1 cellular context compared by ENCODE assay signal in genomic region chr1:156992215-156992614, GRCh38.
TF ChIP-seq lines count a peak whose summit lies in the region.

No MANE protein-coding gene starts in this region.

TF ChIP-seq in K562, 482 proteins besides CTCF, POLR2A, EP300 and RAD21 (continued from another document):
- TF ChIP-seq CUX1 (CRISPR knock-in tag; IDR thresholded peaks at IDR 0.05) (no peak), NR2C1 (IDR thresholded peaks at IDR 0.05) (peak; percentile 54), NR2C1 (tag; IDR thresholded peaks at IDR 0.05) (no peak), ERF (CRISPR knock-in tag; IDR thresholded peaks at IDR 0.05) (no peak), CTCFL (IDR thresholded peaks at IDR 0.05; ENCODE audit: borderline replicate concordance, insufficient read depth, low read depth, low read length, poor library complexity, severe bottlenecking) (no peak), HMGN3 (IDR thresholded peaks at IDR 0.05; ENCODE audit: borderline replicate concordance, extremely low read depth, insufficient read length, low read depth, low read length) (no peak), SOX6 (IDR thresholded peaks at IDR 0.05) (no peak), ZBTB33 (CRISPR knock-in tag; IDR thresholded peaks at IDR 0.05) (0 out of 2 replicates have a peak, but pooled peaks have one; percentile 20), NR2C2 (CRISPR knock-in tag; IDR thresholded peaks at IDR 0.05) (peak; percentile 58; the same call in 1 of the 2 replicates), NR2C2 (tag; IDR thresholded peaks at IDR 0.05) (no peak), CREB5 (CRISPR knock-in tag; IDR thresholded peaks at IDR 0.05) (no peak), NELFE (IDR thresholded peaks at IDR 0.05; ENCODE audit: insufficient read depth, insufficient read length) (no peak), JUNB (CRISPR knock-in tag; conservative IDR thresholded peaks at IDR 0.05) (no peak)
